In the genomic region with DNA sequence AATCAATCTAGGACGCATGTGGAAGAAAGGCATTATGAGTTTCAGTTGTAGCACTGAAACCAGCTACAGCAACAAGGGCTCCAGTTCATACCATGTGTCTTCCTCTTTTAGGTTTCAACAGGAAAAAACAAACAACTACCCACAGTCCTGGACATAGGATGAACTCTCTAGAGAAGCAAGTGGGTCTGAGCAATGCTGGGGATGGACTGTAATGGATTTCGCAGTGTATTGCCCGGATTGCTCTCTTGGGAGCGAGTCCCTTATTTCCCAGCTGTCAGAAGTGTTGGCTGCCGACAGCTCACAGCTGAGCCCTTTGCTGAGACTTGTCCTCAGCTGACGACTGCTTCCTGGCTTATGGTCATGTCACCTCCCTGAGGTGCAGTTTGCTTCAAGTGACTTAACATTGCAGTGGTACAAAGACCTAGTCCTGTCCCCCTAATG, we compare ENCODE assay signal across 10 cellular contexts. TPM values are rescaled to one million over a fixed set of nuclear protein-coding genes. Genes with fewer than 3 reads are reported as not detected.
DNase-seq lines count a peak whose midpoint lies in the region; ATAC-seq, FAIRE-seq and TF ChIP-seq lines count a peak whose summit lies in the region.
"Had no signal": no experiment of that assay in that cellular context is flagged by ENCODE, and none has a peak within 500 bp of the region (broad histone marks: within the 10 kb centered on the region; RNA-seq: fewer than 3 reads in every experiment).

No MANE protein-coding gene starts in this region.

- H3K27ac Mint-ChIP-seq in CD14-positive monocyte (peak overlapping the region; percentile 76 to 93 (median 91)), T-cell (peak overlapping the region; percentile 16 to 28)
- H3K27ac Mint-ChIP-seq: CD8-positive, alpha-beta memory T cell had no signal

- peaks cover 60% of the 10 kb centered on the region for H3K4me1 Mint-ChIP-seq in CD14-positive monocyte
- H3K4me1 Mint-ChIP-seq in T-cell: peaks cover 16 to 47% (median 30%) of the 10 kb centered on the region in 3 donors

- peak overlapping the region; percentile 28 to 82 for H3K4me3 Mint-ChIP-seq in CD14-positive monocyte
- H3K4me3 Mint-ChIP-seq in T-cell: peak overlapping the region in 1 of 3 donors; percentile 4
- H3K4me3 Mint-ChIP-seq: CD8-positive, alpha-beta memory T cell had no signal

- H3K36me3 ChIP-seq in kidney (ENCODE audit: control insufficient read depth in 1 of 2, insufficient read depth in 2 of 2, low read length in 2 of 2): no peaks in the 10 kb centered on the region

- H3K27ac ChIP-seq in kidney (ENCODE audit: low read depth in 2 of 2, low read length in 2 of 2): no peak overlapping the region

- POLR2A ChIA-PET in T-cell (lab: Charles Lee): no interaction called here

- ATAC-seq in GM19395 (IDR thresholded peaks at IDR 0.05; ENCODE audit: unreplicated experiment) (peak; percentile 81), HG03139 (IDR thresholded peaks at IDR 0.05; ENCODE audit: unreplicated experiment) (peak; percentile 63), T-cell (replicated peaks in 1 of 4) (peak in 3 of 4 experiments; percentile 38 to 58 (median 55))

- H3K9me3 ChIP-seq in kidney (ENCODE audit: control insufficient read depth in 1 of 2, low read length in 2 of 2): no peaks in the 10 kb centered on the region

- no peaks in the 10 kb centered on the region for H3K9me3 Mint-ChIP-seq in CD14-positive monocyte
- H3K9me3 Mint-ChIP-seq in T-cell: no peaks in the 10 kb centered on the region
- H3K9me3 Mint-ChIP-seq: CD8-positive, alpha-beta memory T cell had no signal

- H3K36me3 Mint-ChIP-seq in CD14-positive monocyte: no peaks in the 10 kb centered on the region
- H3K36me3 Mint-ChIP-seq in T-cell: no peaks in the 10 kb centered on the region
- H3K36me3 Mint-ChIP-seq: CD8-positive, alpha-beta memory T cell had no signal

- H3K27me3 Mint-ChIP-seq in CD14-positive monocyte (ENCODE audit: low read depth in 3 of 3) (peaks cover 0 to 2% (median 0%) of the 10 kb centered on the region in 3 donors), T-cell (no peaks in the 10 kb centered on the region)

- FAIRE-seq in kidney (lab: Jason Lieb, UNC): no peak

- intact Hi-C loops in CD14-positive monocyte (cut with micrococcal nuclease) (no loop called here), kidney (cut with DNase I) (no loop called here)

- no peaks in the 10 kb centered on the region for H3K4me1 ChIP-seq in kidney (ENCODE audit: control insufficient read depth in 1 of 2, insufficient read depth in 1 of 2, low read depth in 1 of 2, low read length in 2 of 2)

- TF ChIP-seq CTCF in CD14-positive monocyte (IDR thresholded peaks at IDR 0.05) (no peak), kidney (IDR thresholded peaks at IDR 0.05; ENCODE audit: borderline replicate concordance, extremely low read depth, insufficient read depth) (no peak)

- DNase-seq in CD14-positive monocyte (ENCODE audit: low spot score): no peak
- DNase-seq in T-cell: no peak
- DNase-seq in NCI-H446 treated with DMSO at 0.1 percent for 48 hours (lab: John Stamatoyannopoulos, UW): no peak
- no peak for DNase-seq in stimulated activated naive CD4-positive, alpha-beta T cell (lab: John Stamatoyannopoulos, UW)
- DNase-seq in kidney: no peak
- DNase-seq in SW 1271 (lab: John Stamatoyannopoulos, UW): no peak
- DNase-seq: CD8-positive, alpha-beta memory T cell; NCI-H1105 treated with DMSO at 0.1 percent for 48 hours had no signal

- no peak overlapping the region for H3K4me3 ChIP-seq in kidney (ENCODE audit: low read length in 2 of 2)

- CTCF ChIA-PET in T-cell (lab: Charles Lee): interaction anchor here in 1 of 2 donors (0.6 kb wide), 1 partner anchor 62 kb away, joined by 5 read pairs; no protein-coding TSS in a partner anchor

- no peak overlapping the region for H3K9ac ChIP-seq in kidney (ENCODE audit: low read length in 2 of 2)

RNA-seq across cellular contexts. Expression of a gene that starts 12.1 kb away (rescaled TPM):
- polyA plus RNA-seq in CD14-positive monocyte: 10 to 100 TPM in 1 of 2 donors, 1 to 10 TPM in 1; 7.6 to 14.4 TPM
- 100 to 1,000 TPM; 153 to 214 (median 176) TPM for total RNA-seq in T-cell
- total RNA-seq in kidney: 96.4 TPM
- 14.5 TPM for polyA plus RNA-seq in kidney (ENCODE audit: insufficient read depth, low read depth, low replicate concordance)
